ENCODE assay signal across 8 cellular contexts in genomic region chr15:67862771-67863441, GRCh38.
DNase-seq lines count a peak whose midpoint lies in the region; ATAC-seq lines count a peak whose summit lies in the region.

No MANE protein-coding gene starts in this region.

- H3K27me3 ChIP-seq in duodenal mucosa (ENCODE audit: control insufficient read depth in 1 of 2, insufficient read depth in 2 of 2, low read length in 2 of 2): no peaks in the 10 kb centered on the region

- H3K4me1 ChIP-seq in duodenal mucosa (ENCODE audit: control insufficient read depth in 1 of 2, insufficient read depth in 2 of 2, low read length in 2 of 2): peaks cover 0 to 11% of the 10 kb centered on the region in 2 donors

- peak overlapping the region; percentile 11 to 16 for H3K9ac ChIP-seq in duodenal mucosa (ENCODE audit: low read depth in 1 of 2, low read length in 2 of 2)

- no peaks in the 10 kb centered on the region for H3K36me3 ChIP-seq in duodenal mucosa (ENCODE audit: control insufficient read depth in 1 of 2, insufficient read depth in 2 of 2, low read length in 2 of 2)

- H3K4me3 ChIP-seq in duodenal mucosa (ENCODE audit: low read depth in 1 of 2, low read length in 2 of 2) (peak overlapping the region; percentile 62 to 80), skin epidermis (peak overlapping the region in 5 of 7 experiments; percentile 8 to 43 (median 34))

- H3K27ac ChIP-seq in duodenal mucosa (ENCODE audit: low read depth, low read length) (no peak overlapping the region), skin epidermis (peak overlapping the region in 4 of 21 experiments; percentile 4 to 53 (median 30))

- DNase-seq in SKM-1 treated with dmso at 0.1 percent for 144 hours (lab: John Stamatoyannopoulos, UW; ENCODE audit: unreplicated experiment): no peak
- no peak for DNase-seq in Kasumi-1 (lab: John Stamatoyannopoulos, UW)
- DNase-seq in DMS53 treated with DMSO at 0.1 percent for 48 hours (lab: John Stamatoyannopoulos, UW; ENCODE audit: unreplicated experiment): no peak

- ATAC-seq in GM18861 (IDR thresholded peaks at IDR 0.05; ENCODE audit: unreplicated experiment) (peak; percentile 31), HG03571 (IDR thresholded peaks at IDR 0.05; ENCODE audit: unreplicated experiment) (peak; percentile 39), HG03108 (IDR thresholded peaks at IDR 0.05; ENCODE audit: unreplicated experiment) (no peak)

- H3K9me3 ChIP-seq in duodenal mucosa (ENCODE audit: control insufficient read depth in 1 of 2, low read length in 2 of 2): no peaks in the 10 kb centered on the region
